Comparison of ENCODE assay signal across 15 cellular contexts in the genomic region with DNA sequence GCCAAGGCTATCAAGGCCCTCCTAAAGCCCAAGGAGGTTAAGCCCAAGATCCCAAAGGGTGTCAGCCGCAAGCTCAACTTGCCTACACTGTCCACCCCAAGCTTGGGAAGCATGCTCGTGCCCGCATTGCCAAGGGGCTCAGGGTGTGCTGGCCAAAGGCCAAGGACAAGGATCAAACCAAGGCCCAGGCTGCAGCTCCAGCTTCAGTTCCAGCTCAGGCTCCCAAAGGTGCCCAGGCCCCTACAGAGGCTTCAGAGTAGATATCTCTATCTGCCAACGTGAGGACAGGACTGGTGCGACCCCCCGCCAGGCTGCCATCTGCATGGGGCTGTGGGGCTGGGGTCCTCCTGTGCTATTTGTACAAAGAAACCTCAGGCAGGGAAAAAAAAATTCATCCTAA. TPM values are rescaled to one million over a fixed set of nuclear protein-coding genes. Genes with fewer than 3 reads are reported as not detected.
DNase-seq lines count a peak whose midpoint lies in the region; ATAC-seq, FAIRE-seq and TF ChIP-seq lines count a peak whose summit lies in the region.
"Had no signal": no experiment of that assay in that cellular context is flagged by ENCODE, and none has a peak within 500 bp of the region (broad histone marks: within the 10 kb centered on the region; RNA-seq: fewer than 3 reads in every experiment).

No MANE protein-coding gene starts in this region.

- ATAC-seq in HG02840 (IDR thresholded peaks at IDR 0.05; ENCODE audit: low FRiP score, unreplicated experiment): no peak
- no peak for ATAC-seq in GM21367 (IDR thresholded peaks at IDR 0.05; ENCODE audit: unreplicated experiment)
- ATAC-seq: naive thymus-derived CD4-positive, alpha-beta T cell had no signal

- DNase-seq in A673 (ENCODE audit: low spot score) (no peak), H7 (no peak), MCF 10A (ENCODE audit: unreplicated experiment) (no peak), keratinocyte (ENCODE audit: low read depth, low spot score) (no peak), adrenal gland (no peak), NCI-H146 (lab: John Stamatoyannopoulos, UW) (no peak)
- DNase-seq: activated CD4-positive, alpha-beta T cell treated with anti-CD3 and anti-CD28 coated beads, Interleukin-2, amount 50 U/mL, for 1 hour; activated naive CD4-positive, alpha-beta T cell treated with Interleukin-2 at 50 U/mL for 16 hours; naive thymus-derived CD4-positive, alpha-beta T cell; NCI-H2029 treated with DMSO at 0.1 percent for 48 hours; OCI-M1 had no signal

- CTCF ChIA-PET in A673 (lab: Charles Lee) (no interaction called here), MCF 10A (lab: Yijun Ruan, JAX) (interaction anchor here (0.6 to 4.3 kb wide), 2 partner anchors 11 to 973 kb away, joined by 3 to 23 read pairs; no protein-coding TSS in a partner anchor)

- TF ChIP-seq POLR2A in adrenal gland (IDR thresholded peaks at IDR 0.05): no peak

- peak overlapping the region; percentile 85 for H3K4me2 ChIP-seq in keratinocyte (ENCODE audit: control insufficient read depth, extremely low read depth, insufficient read depth, low read depth, low read length)

- peak overlapping the region; percentile 94 for H3K4me3 Mint-ChIP-seq in MCF 10A (ENCODE audit: unreplicated experiment)
- H3K4me3 Mint-ChIP-seq: T-helper 1 cell treated with Interleukin-12 subunit alpha and Interleukin-12 subunit beta and Interleukin-4 antibody, amounts not matched to agents 30 μg/mL and 1 μg/mL, for 36 hours had no signal

- peak overlapping the region; percentile 85 for H3K4me3 ChIP-seq in A673 (ENCODE audit: low read depth, low read length, poor library complexity, severe bottlenecking)
- H3K4me3 ChIP-seq in H7 (ENCODE audit: insufficient read depth, low read depth, low read length): peak overlapping the region; percentile 97; the same call in 1 of the 2 replicates
- peak overlapping the region in 1 of 3 experiments; percentile 2 for H3K4me3 ChIP-seq in keratinocyte (ENCODE audit: control insufficient read depth in 2 of 3, extremely low read depth in 1 of 3, insufficient read depth in 2 of 3, low read depth in 1 of 3, low read length in 3 of 3)
- H3K4me3 ChIP-seq in adrenal gland: no peak overlapping the region

- no TSS peak for BruUV-seq in A673 (replicated peaks; lab: Mats Ljungman, UMichigan)
- no TSS peak for BruUV-seq in MCF 10A (replicated peaks; lab: Mats Ljungman, UMichigan)

- peaks cover 34% of the 10 kb centered on the region for H3K4me1 ChIP-seq in A673 (ENCODE audit: insufficient read depth, low read length, poor library complexity, severe bottlenecking)
- H3K4me1 ChIP-seq in keratinocyte (ENCODE audit: control insufficient read depth, extremely low read depth, insufficient read depth, low read length): peaks cover 15% of the 10 kb centered on the region
- peaks cover 7 to 24% of the 10 kb centered on the region in 2 donors for H3K4me1 ChIP-seq in adrenal gland (replicated peaks in 1 of 2)

- H3K79me2 ChIP-seq in keratinocyte (ENCODE audit: control insufficient read depth, insufficient read depth, low read length): peaks cover 44% of the 10 kb centered on the region

- peaks cover 2% of the 10 kb centered on the region for H3K9me1 ChIP-seq in keratinocyte (ENCODE audit: control insufficient read depth, extremely low read depth, insufficient read depth, low read length)

- dilution Hi-C loops in keratinocyte (cut with MboI; ENCODE audit: extremely low pct_ligation_motif_present, low sequenced_read_pairs): no loop called here

- H3K27me3 ChIP-seq in A673 (replicated peaks; ENCODE audit: insufficient read depth, low read depth, low read length, poor library complexity) (no peaks in the 10 kb centered on the region), H7 (ENCODE audit: control insufficient read depth, insufficient read depth, low read length) (no peaks in the 10 kb centered on the region), keratinocyte (ENCODE audit: control insufficient read depth, extremely low read depth, insufficient read depth, low read length) (no peaks in the 10 kb centered on the region), adrenal gland (peaks cover 3% of the 10 kb centered on the region)

- peak overlapping the region; percentile 97 for H3K27ac Mint-ChIP-seq in MCF 10A (ENCODE audit: low read depth, unreplicated experiment)
- H3K27ac Mint-ChIP-seq: T-helper 1 cell treated with Interleukin-12 subunit alpha and Interleukin-12 subunit beta and Interleukin-4 antibody, amounts not matched to agents 30 μg/mL and 1 μg/mL, for 36 hours had no signal

- POLR2A ChIA-PET in A673 (lab: Charles Lee; ENCODE audit: low non-redundant PET): no interaction called here
- POLR2A ChIA-PET in MCF 10A (lab: Yijun Ruan, JAX): interaction anchor here (0.8 to 8.4 kb wide), 5 partner anchors 11 to 273 kb away, joined by 3 to 235 read pairs (median 76); a partner anchor contains a TSS

- H3K36me3 Mint-ChIP-seq in MCF 10A (ENCODE audit: insufficient read depth, unreplicated experiment): peaks cover 10% of the 10 kb centered on the region

- H3K27me3 Mint-ChIP-seq in MCF 10A (ENCODE audit: insufficient read depth, unreplicated experiment): no peaks in the 10 kb centered on the region

- WGBS in adrenal gland, 4 donors: 96 to 99% (median 97%) methylated on average over 3 to 6 of the region's 6 CpGs

- H4K20me1 ChIP-seq in keratinocyte (ENCODE audit: control insufficient read depth, extremely low read depth, insufficient read depth, low read length): peaks cover 11% of the 10 kb centered on the region

- H3K4me1 Mint-ChIP-seq in MCF 10A (ENCODE audit: insufficient read depth, unreplicated experiment): peaks cover 38% of the 10 kb centered on the region

- no peaks in the 10 kb centered on the region for H3K9me3 ChIP-seq in A673 (ENCODE audit: low read depth, low read length, poor library complexity, severe bottlenecking)
- H3K9me3 ChIP-seq in keratinocyte (ENCODE audit: control insufficient read depth, low read depth, low read length): no peaks in the 10 kb centered on the region
- H3K9me3 ChIP-seq in adrenal gland (replicated peaks in 1 of 3): no peaks in the 10 kb centered on the region

- H2AFZ ChIP-seq in keratinocyte (ENCODE audit: control insufficient read depth, low read length): no peak overlapping the region

- H3K36me3 ChIP-seq in A673 (ENCODE audit: insufficient read depth, low read length, poor library complexity, severe bottlenecking) (no peaks in the 10 kb centered on the region), H7 (replicated peaks; ENCODE audit: control insufficient read depth, insufficient read depth, low read length) (no peaks in the 10 kb centered on the region), keratinocyte (ENCODE audit: control insufficient read depth in 2 of 2, extremely low read depth in 1 of 2, insufficient read depth in 2 of 2, low read length in 2 of 2) (peaks cover 0 to 2% of the 10 kb centered on the region in 2 experiments), adrenal gland (replicated peaks in 1 of 2) (no peaks in the 10 kb centered on the region)

- intact Hi-C loops in A673 (cut with micrococcal nuclease; ENCODE audit: unreplicated experiment): no loop called here
- intact Hi-C loops in MCF 10A (cut with micrococcal nuclease): no loop called here
- intact Hi-C loops in adrenal gland (cut with DNase I): no loop called here

- no peak for FAIRE-seq in keratinocyte (lab: Jason Lieb, UNC)

- TF ChIP-seq CTCF in A673 (conservative IDR thresholded peaks at IDR 0.05; ENCODE audit: low read depth, low read length): no peak
- no peak for TF ChIP-seq CTCF in MCF 10A (IDR thresholded peaks at IDR 0.05; ENCODE audit: unreplicated experiment)
- no peak for TF ChIP-seq CTCF in keratinocyte (optimal IDR thresholded peaks at IDR 0.05 in 1 of 3, IDR thresholded peaks at IDR 0.05 in 1 of 3, conservative IDR thresholded peaks at IDR 0.05 in 1 of 3; ENCODE audit: extremely low read depth in 1 of 3, insufficient read depth in 2 of 3, low read length in 3 of 3)
- TF ChIP-seq CTCF in adrenal gland (IDR thresholded peaks at IDR 0.05): no peak

- no peaks in the 10 kb centered on the region for H3K9me3 Mint-ChIP-seq in MCF 10A (ENCODE audit: unreplicated experiment)
- H3K9me3 Mint-ChIP-seq: T-helper 1 cell treated with Interleukin-12 subunit alpha and Interleukin-12 subunit beta and Interleukin-4 antibody, amounts not matched to agents 30 μg/mL and 1 μg/mL, for 36 hours had no signal

- H3K27ac ChIP-seq in A673 (ENCODE audit: low read depth, low read length, poor library complexity, severe bottlenecking) (no peak overlapping the region), keratinocyte (ENCODE audit: control insufficient read depth, insufficient read depth, low read length) (no peak overlapping the region), adrenal gland (no peak overlapping the region)
- H3K27ac ChIP-seq: skin epidermis had no signal

- no peak overlapping the region for H3K9ac ChIP-seq in keratinocyte (ENCODE audit: control insufficient read depth, extremely low read depth, insufficient read depth, low read length)

RNA-seq across cellular contexts. Expression of a gene that starts 3.3 kb away (rescaled TPM):
- 34.0 and 37.0 TPM in 2 replicates for total RNA-seq in A673 (2021)
- 25.3 and 31.9 TPM in 2 replicates for total RNA-seq in H7 (2014; rRNA removed; shearing (Covaris generic))
- 17.2 and 17.3 TPM in 2 replicates for total RNA-seq in MCF 10A (2022)
- polyA plus RNA-seq in keratinocyte: 3.8 to 6.5 TPM (median 5.0 TPM) in 3 replicates
- 60.1 TPM for polyA plus RNA-seq in keratinocyte (2011; ENCODE audit: low read depth)
- 3.6 and 4.6 TPM in 2 replicates for polyA plus RNA-seq in keratinocyte (2011; cell fraction: cytosol; rRNA removed)
- 3.7 and 3.8 TPM in 2 replicates for polyA plus RNA-seq in keratinocyte (2011; cell fraction: nucleus; rRNA removed)
- 9.5 and 10.2 TPM in 2 replicates for polyA plus RNA-seq in keratinocyte (2012; ENCODE audit: low replicate concordance)
- polyA minus RNA-seq in keratinocyte: 1.3 to 7.7 TPM (median 5.1 TPM) in 3 replicates
- polyA minus RNA-seq in keratinocyte (2011; cell fraction: cytosol; rRNA and poly(A)+ RNA removed): 16.7 TPM
- 6.2 and 19.4 TPM in 2 replicates for polyA minus RNA-seq in keratinocyte (2011; cell fraction: nucleus; rRNA and poly(A)+ RNA removed)
- 1 to 10 TPM in 3 of 8 donors, under 1 TPM in 5; 0.06 to 2.7 (median 0.78) TPM for total RNA-seq in adrenal gland
- polyA plus RNA-seq in adrenal gland: 1 to 10 TPM in 1 of 3 donors, under 1 TPM in 2; 0.44 to 1.2 (median 0.48) TPM

Comparison
In these comparisons a context has a peak if more than half of its experiments do, and no peak if none do; other contexts are left out.
1. H3K4me3 ChIP-seq: peak in A673 (single experiment) and H7 (single experiment); none in adrenal gland (0 of 4).